8 cellular contexts compared by ENCODE assay signal in genomic region chr16:4624827-4625616, GRCh38. TPM values are rescaled to one million over a fixed set of nuclear protein-coding genes. Genes with fewer than 3 reads are reported as not detected.
DNase-seq lines count a peak whose midpoint lies in the region; ATAC-seq and TF ChIP-seq lines count a peak whose summit lies in the region.

No MANE protein-coding gene starts in this region.

- peak; percentile 50 for ATAC-seq in GM21576 (IDR thresholded peaks at IDR 0.05; ENCODE audit: unreplicated experiment)

- H3K27me3 ChIP-seq in colonic mucosa (no peaks in the 10 kb centered on the region), liver (ENCODE audit: control insufficient read depth in 4 of 4, insufficient read depth in 4 of 4, low read length in 3 of 4) (no peaks in the 10 kb centered on the region)

- peak overlapping the region; percentile 83 to 99 for H3K9ac ChIP-seq in colonic mucosa (ENCODE audit: low read depth in 2 of 2, low read length in 2 of 2)
- H3K9ac ChIP-seq in liver (ENCODE audit: low read depth in 1 of 2, low read length in 2 of 2) = peak overlapping the region; percentile 79 to 81

- peak overlapping the region; percentile 94 for H3K27ac ChIP-seq in colonic mucosa
- H3K27ac ChIP-seq in liver (ENCODE audit: low read depth in 1 of 2, low read length in 2 of 2) = peak overlapping the region; percentile 95 to 98

- H3K4me3 ChIP-seq in colonic mucosa = peak overlapping the region; percentile 98
- peak overlapping the region; percentile 59 to 93 (median 75) for H3K4me3 ChIP-seq in liver (ENCODE audit: low read depth in 1 of 3, low read length in 3 of 3)

- TF ChIP-seq CTCF in colonic mucosa (IDR thresholded peaks at IDR 0.05) = no peak
- TF ChIP-seq CTCF in liver (IDR thresholded peaks at IDR 0.05; ENCODE audit: low read depth, low read length, missing input control) = no peak

- TF ChIP-seq RAD21 in liver (IDR thresholded peaks at IDR 0.05) = peak in 1 of 2 donors; percentile 35

- DNase-seq in EL (peak; percentile 64), KBM-7 (peak; percentile 35), colonic mucosa (peak; percentile 71), NCI-H2029 (lab: John Stamatoyannopoulos, UW) (no peak)
- DNase-seq in activated CD4-positive, alpha-beta T cell treated with anti-CD3 and anti-CD28 coated beads for 1 hour = peak; percentile 51
- DNase-seq in stimulated activated CD4-positive, alpha-beta T cell treated with anti-CD3 and anti-CD28 coated beads, Interleukin-4, amount 100 ng/mL, for 4 hours = peak; percentile 66 to 68

- H3K4me1 ChIP-seq in colonic mucosa = peaks cover 10% of the 10 kb centered on the region
- H3K4me1 ChIP-seq in liver (ENCODE audit: control insufficient read depth in 4 of 4, insufficient read depth in 4 of 4, low read length in 3 of 4) = peaks cover 9 to 34% (median 23%) of the 10 kb centered on the region in 4 donors

- under 1% methylated on average over 82 of the region's 82 CpGs for WGBS in liver

- H3K9me3 ChIP-seq in colonic mucosa (no peaks in the 10 kb centered on the region), liver (ENCODE audit: control insufficient read depth in 4 of 4, low read length in 3 of 4) (no peaks in the 10 kb centered on the region)

- H3K36me3 ChIP-seq in colonic mucosa = no peaks in the 10 kb centered on the region
- H3K36me3 ChIP-seq in liver (ENCODE audit: control insufficient read depth in 4 of 4, insufficient read depth in 3 of 4, low read depth in 1 of 4, low read length in 3 of 4) = peaks cover 0 to 3% (median under 1%) of the 10 kb centered on the region in 4 donors

- in situ Hi-C loops in KBM-7 (cut with MboI; ENCODE audit: low pct_unique_long_range_greater_than_20kb, low sequenced_read_pairs) = no loop called here

- intact Hi-C loops in colonic mucosa (cut with DNase I) = no loop called here

TF ChIP-seq in liver, 16 proteins besides CTCF, POLR2A, EP300 and RAD21:
- TF ChIP-seq RXRA (IDR thresholded peaks at IDR 0.05) = peak; percentile 3 to 7
- TF ChIP-seq ZBTB33 (IDR thresholded peaks at IDR 0.05) = no peak
- TF ChIP-seq HNF4A (conservative IDR thresholded peaks at IDR 0.05) = no peak

RNA-seq across cellular contexts. Expression of gene MGRN1, which starts 0.4 kb away (rescaled TPM):
- total RNA-seq in colonic mucosa (10 to 100 TPM; 75.2 to 79.3 TPM), liver (10 to 100 TPM; 15.9 to 35.7 TPM)
- 10 to 100 TPM; 21.9 to 29.9 TPM for polyA plus RNA-seq in liver

RNA-seq across cellular contexts. Expression of gene UBALD1, which starts 10.3 kb away (rescaled TPM):
- 10 to 100 TPM; 19.4 to 20.2 TPM for total RNA-seq in colonic mucosa
- 1 to 10 TPM; 4.5 to 6.9 TPM for total RNA-seq in liver
- 10 to 100 TPM in 1 of 2 donors, 1 to 10 TPM in 1; 8.2 to 22.4 TPM for polyA plus RNA-seq in liver
